Comparison of ENCODE assay signal across 9 cellular contexts in genomic region chr5:124704594-124705284, GRCh38. TPM values are rescaled to one million over a fixed set of nuclear protein-coding genes. Genes with fewer than 3 reads are reported as not detected.
A peak's percentile ranks its signal among the peaks of the same experiment; 100 is the strongest.
DNase-seq lines count a peak whose midpoint lies in the region; ATAC-seq and TF ChIP-seq lines count a peak whose summit lies in the region.
"Had no signal": no experiment of that assay in that cellular context is flagged by ENCODE, and none has a peak within 500 bp of the region (broad histone marks: within the 10 kb centered on the region; RNA-seq: fewer than 3 reads in every experiment).

No MANE protein-coding gene starts in this region.

- no peak for TF ChIP-seq CTCF in sigmoid colon (IDR thresholded peaks at IDR 0.05)

- in situ Hi-C loops in G401 (cut with HindIII; ENCODE audit: low sequenced_read_pairs), result no loop called here

- H3K9me3 ChIP-seq in sigmoid colon, result no peaks in the 10 kb centered on the region

- peak; percentile 73 for ATAC-seq in HG02840 (IDR thresholded peaks at IDR 0.05; ENCODE audit: low FRiP score, unreplicated experiment)

- WGBS in sigmoid colon, 2 donors, result 38 to 64% methylated on average over 6 of the region's 6 CpGs

- H3K9me3 Mint-ChIP-seq in activated CD4-positive, alpha-beta T cell treated with anti-CD3 and anti-CD28 coated beads, Interleukin-2, amount 10 ng/mL, durations not matched to agents 7 days and 5 days, result no peaks in the 10 kb centered on the region

- no peaks in the 10 kb centered on the region for H3K4me1 Mint-ChIP-seq in activated CD4-positive, alpha-beta T cell treated with anti-CD3 and anti-CD28 coated beads, Interleukin-2, amount 10 ng/mL, durations not matched to agents 7 days and 5 days

- POLR2A ChIA-PET in activated CD4-positive, alpha-beta T cell treated with anti-CD3 and anti-CD28 coated beads, Interleukin-2, amount 10 ng/mL, durations not matched to agents 7 days and 5 days (lab: Charles Lee), result no interaction called here

- H3K27ac ChIP-seq in sigmoid colon, result peak overlapping the region in 3 of 4 donors; percentile 37 to 89 (median 88)

- H3K36me3 ChIP-seq in sigmoid colon, result no peaks in the 10 kb centered on the region

- no peaks in the 10 kb centered on the region for H3K27me3 Mint-ChIP-seq in activated CD4-positive, alpha-beta T cell treated with anti-CD3 and anti-CD28 coated beads, Interleukin-2, amount 10 ng/mL, durations not matched to agents 7 days and 5 days

- intact Hi-C loops in sigmoid colon (cut with DNase I), result no loop called here

- TF ChIP-seq POLR2A in sigmoid colon (IDR thresholded peaks at IDR 0.05), result no peak

- H3K27me3 ChIP-seq in sigmoid colon, result no peaks in the 10 kb centered on the region

- H3K4me3 Mint-ChIP-seq in activated CD4-positive, alpha-beta T cell treated with anti-CD3 and anti-CD28 coated beads, Interleukin-2, amount 10 ng/mL, durations not matched to agents 7 days and 5 days, result no peak overlapping the region

- CTCF ChIA-PET in activated CD4-positive, alpha-beta T cell treated with anti-CD3 and anti-CD28 coated beads, Interleukin-2, amount 10 ng/mL, durations not matched to agents 7 days and 5 days (lab: Charles Lee), result no interaction called here

- peaks cover 0 to 96% (median 82%) of the 10 kb centered on the region in 4 donors for H3K4me1 ChIP-seq in sigmoid colon

- H3K36me3 Mint-ChIP-seq in activated CD4-positive, alpha-beta T cell treated with anti-CD3 and anti-CD28 coated beads, Interleukin-2, amount 10 ng/mL, durations not matched to agents 7 days and 5 days (ENCODE audit: low read depth), result no peaks in the 10 kb centered on the region

- TF ChIP-seq EP300 in sigmoid colon (IDR thresholded peaks at IDR 0.05), result no peak

- H3K27ac Mint-ChIP-seq in activated CD4-positive, alpha-beta T cell treated with anti-CD3 and anti-CD28 coated beads, Interleukin-2, amount 10 ng/mL, durations not matched to agents 7 days and 5 days, result no peak overlapping the region

- no peak overlapping the region for H3K4me3 ChIP-seq in sigmoid colon

- DNase-seq in DMS53 (lab: John Stamatoyannopoulos, UW) (peak; percentile 47), DMS53 treated with DMSO at 0.1 percent for 48 hours (lab: John Stamatoyannopoulos, UW; ENCODE audit: unreplicated experiment) (no peak), NCI-H1436 (lab: John Stamatoyannopoulos, UW) (peak; percentile 34), sigmoid colon (no peak), G401 (ENCODE audit: low spot score) (no peak)
- DNase-seq in activated CD4-positive, alpha-beta T cell treated with anti-CD3 and anti-CD28 coated beads, Interleukin-2, amount 10 ng/mL, durations not matched to agents 7 days and 5 days, result no peak
- no peak for DNase-seq in stimulated activated CD4-positive, alpha-beta T cell treated with anti-CD3 and anti-CD28 coated beads, Interleukin-2, amount 100 ng/mL, for 24 hours
- DNase-seq: 8988T had no signal

RNA-seq across cellular contexts. Expression of gene ZNF608, which starts 41.7 kb away (rescaled TPM):
- 10 to 100 TPM; 17.9 to 30.7 (median 24.0) TPM for total RNA-seq in sigmoid colon
- 1 to 10 TPM; 5.1 to 9.4 (median 6.6) TPM for polyA plus RNA-seq in sigmoid colon
- total RNA-seq in activated CD4-positive, alpha-beta T cell treated with anti-CD3 and anti-CD28 coated beads, Interleukin-2, amount 10 ng/mL, durations not matched to agents 7 days and 5 days, result not detected
- 25.7 and 34.8 TPM in 2 replicates for total RNA-seq in G401 (2014; rRNA removed; shearing (Covaris generic))

Comparison
In these comparisons a context has a peak if more than half of its experiments do, and no peak if none do; other contexts are left out.
1. DNase-seq: peak in DMS53 (single experiment) and NCI-H1436 (single experiment); none in DMS53 treated with DMSO at 0.1 percent for 48 hours (single experiment), sigmoid colon (single experiment), activated CD4-positive, alpha-beta T cell treated with anti-CD3 and anti-CD28 coated beads, Interleukin-2, amount 10 ng/mL, durations not matched to agents 7 days and 5 days (single experiment), G401 (single experiment) and stimulated activated CD4-positive, alpha-beta T cell treated with anti-CD3 and anti-CD28 coated beads, Interleukin-2, amount 100 ng/mL, for 24 hours (0 of 2).
2. RNA of gene ZNF608, which starts 41.7 kb away (total RNA-seq): 25.7 to 34.8 TPM in G401 and 17.9 to 30.7 TPM in sigmoid colon; not detected in activated CD4-positive, alpha-beta T cell treated with anti-CD3 and anti-CD28 coated beads, Interleukin-2, amount 10 ng/mL, durations not matched to agents 7 days and 5 days; every median in the first group is over 10 times any median in the second.